Comparison of ENCODE assay signal across 16 cellular contexts in the genomic region with DNA sequence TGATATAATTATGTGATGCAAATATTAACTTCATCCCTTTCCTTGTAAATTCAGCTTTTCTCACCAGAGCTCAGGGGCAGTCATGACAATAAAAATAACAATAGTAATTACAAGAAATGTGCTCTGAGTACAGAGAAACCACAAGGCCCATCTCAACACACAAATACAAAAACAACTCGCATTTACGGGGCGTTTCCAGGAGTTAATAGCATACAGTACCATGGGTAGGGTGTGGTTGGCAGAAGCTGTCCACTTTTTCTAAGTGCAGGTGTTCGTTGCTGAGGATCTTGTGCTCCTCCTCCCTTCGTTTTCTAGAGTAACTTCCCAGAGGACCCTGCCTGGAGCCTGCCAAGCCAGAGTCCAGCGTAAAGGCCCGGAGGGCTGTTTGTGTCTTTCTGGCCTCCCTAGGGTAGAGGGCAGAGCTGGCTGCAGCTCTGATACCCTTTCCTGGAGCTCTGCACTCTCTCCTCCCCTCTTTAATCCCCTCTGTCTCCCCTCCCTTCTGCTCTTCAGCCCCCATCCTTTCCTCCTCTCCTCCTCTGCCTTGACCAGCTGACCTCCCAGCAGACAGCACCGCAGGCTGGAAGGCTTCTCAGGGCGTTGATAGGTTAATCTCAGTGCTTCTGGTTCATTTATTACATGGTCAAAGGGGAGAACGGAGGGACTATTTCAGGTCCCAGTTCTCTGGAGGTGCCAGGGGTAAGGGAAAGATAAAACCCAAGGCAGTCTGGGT. TPM values are rescaled to one million over a fixed set of nuclear protein-coding genes. Genes with fewer than 3 reads are reported as not detected.
DNase-seq lines count a peak whose midpoint lies in the region; ATAC-seq and TF ChIP-seq lines count a peak whose summit lies in the region.
"Had no signal": no experiment of that assay in that cellular context is flagged by ENCODE, and none has a peak within 500 bp of the region (broad histone marks: within the 10 kb centered on the region; RNA-seq: fewer than 3 reads in every experiment).

No MANE protein-coding gene starts in this region.

- no peak overlapping the region for H3K23ac ChIP-seq in mesenchymal stem cell (ENCODE audit: low read length in 2 of 2)

- no peaks in the 10 kb centered on the region for H3K9me3 ChIP-seq in BLaER1
- no peaks in the 10 kb centered on the region for H3K9me3 ChIP-seq in T-helper 17 cell (ENCODE audit: control insufficient read depth, low read length, poor library complexity, severe bottlenecking)
- no peaks in the 10 kb centered on the region for H3K9me3 ChIP-seq in heart right ventricle
- no peaks in the 10 kb centered on the region for H3K9me3 ChIP-seq in mesenchymal stem cell (ENCODE audit: control insufficient read depth, low read length)
- H3K9me3 ChIP-seq: left lung, thyroid gland had no signal

- no peak overlapping the region for H3K4ac ChIP-seq in mesenchymal stem cell (ENCODE audit: low read depth in 1 of 2, low read length in 2 of 2)

- H2BK5ac ChIP-seq in mesenchymal stem cell (ENCODE audit: low read depth, low read length, poor library complexity, severe bottlenecking) = no peak overlapping the region

- no peak overlapping the region for H4K8ac ChIP-seq in mesenchymal stem cell (ENCODE audit: low read length)

- no peak overlapping the region for H3K14ac ChIP-seq in mesenchymal stem cell (ENCODE audit: low read length in 2 of 2)

- H3K27me3 Mint-ChIP-seq in T-helper 17 cell = no peaks in the 10 kb centered on the region

- no peak overlapping the region for H4K91ac ChIP-seq in mesenchymal stem cell (ENCODE audit: low read length)

- peak overlapping the region; percentile 92 for H3K4me2 ChIP-seq in BLaER1
- no peak overlapping the region for H3K4me2 ChIP-seq in mesenchymal stem cell (ENCODE audit: low read length, poor library complexity, severe bottlenecking)

- ATAC-seq in T-helper 17 cell (peak; percentile 45), heart right ventricle (peak in 1 of 8 donors; percentile 2), GM18870 (IDR thresholded peaks at IDR 0.05; ENCODE audit: unreplicated experiment) (no peak), GM18511 (IDR thresholded peaks at IDR 0.05; ENCODE audit: unreplicated experiment) (no peak)

- H3K36me3 Mint-ChIP-seq in T-helper 17 cell (ENCODE audit: low read depth) = no peaks in the 10 kb centered on the region

- no peak overlapping the region for H3K9ac ChIP-seq in BLaER1
- no peak overlapping the region for H3K9ac ChIP-seq in mesenchymal stem cell (ENCODE audit: low read length)

- H3K4me1 ChIP-seq in BLaER1 = peaks cover 58% of the 10 kb centered on the region
- peaks cover 34 to 97% (median 70%) of the 10 kb centered on the region in 9 donors for H3K4me1 ChIP-seq in heart right ventricle
- H3K4me1 ChIP-seq in mesenchymal stem cell (ENCODE audit: control insufficient read depth, insufficient read depth, low read depth, low read length) = peaks cover 2% of the 10 kb centered on the region

- H3K27me3 ChIP-seq in BLaER1 = peaks cover 19% of the 10 kb centered on the region; the same call in 1 of the 2 replicates
- no peaks in the 10 kb centered on the region for H3K27me3 ChIP-seq in heart right ventricle
- H3K27me3 ChIP-seq in mesenchymal stem cell (ENCODE audit: control insufficient read depth in 1 of 2, insufficient read depth in 1 of 2, low read length in 2 of 2) = peaks cover 10 to 35% of the 10 kb centered on the region in 2 experiments
- H3K27me3 ChIP-seq: left lung, thyroid gland had no signal

- no peak overlapping the region for H3K18ac ChIP-seq in mesenchymal stem cell (ENCODE audit: low read depth in 1 of 2, low read length in 2 of 2)

- H4K20me1 ChIP-seq in BLaER1 = peaks cover 17% of the 10 kb centered on the region

- H3K4me1 Mint-ChIP-seq in T-helper 17 cell = peaks cover 22% of the 10 kb centered on the region

- no peak overlapping the region for H2BK15ac ChIP-seq in mesenchymal stem cell (ENCODE audit: low read depth, poor library complexity, severe bottlenecking)

- no peaks in the 10 kb centered on the region for H3K36me3 ChIP-seq in BLaER1
- H3K36me3 ChIP-seq in heart right ventricle = no peaks in the 10 kb centered on the region
- H3K36me3 ChIP-seq in mesenchymal stem cell (ENCODE audit: control insufficient read depth in 1 of 2, insufficient read depth in 2 of 2, low read depth in 1 of 2, low read length in 2 of 2) = no peaks in the 10 kb centered on the region
- H3K36me3 ChIP-seq: left lung, thyroid gland had no signal

- no peak overlapping the region for H2BK120ac ChIP-seq in mesenchymal stem cell (ENCODE audit: low read depth, low read length)

- H3K79me1 ChIP-seq in mesenchymal stem cell (replicated peaks; ENCODE audit: low read length, poor library complexity, severe bottlenecking) = no peaks in the 10 kb centered on the region

- no peak overlapping the region for H2AK5ac ChIP-seq in mesenchymal stem cell (ENCODE audit: low read length, severe bottlenecking)

- H2BK12ac ChIP-seq in mesenchymal stem cell (ENCODE audit: low read length in 2 of 2) = no peak overlapping the region

- H3K27ac ChIP-seq in BLaER1 (no peak overlapping the region), heart right ventricle (peak overlapping the region; percentile 41 to 86 (median 72)), mesenchymal stem cell (ENCODE audit: low read length, poor library complexity, severe bottlenecking) (no peak overlapping the region)

- peak overlapping the region; percentile 63 for H3K27ac Mint-ChIP-seq in T-helper 17 cell

- H2AFZ ChIP-seq in mesenchymal stem cell (ENCODE audit: low read depth, low read length) = no peak overlapping the region

- no peak for TF ChIP-seq CTCF in heart right ventricle (IDR thresholded peaks at IDR 0.05)

- intact Hi-C loops in heart right ventricle (cut with DNase I) = loop anchor here in 1 of 10 donors (1.0 kb wide), 1 partner anchor 12 kb away; a partner anchor contains a TSS

- DNase-seq in T-helper 17 cell = no peak
- DNase-seq in heart right ventricle = no peak
- DNase-seq in retina = peak; percentile 59
- DNase-seq in mesenchymal stem cell = no peak
- no peak for DNase-seq in amniotic stem cell (lab: John Stamatoyannopoulos, UW)
- DNase-seq: activated gamma-delta T cell treated with Interleukin-2 at 50 U/mL for 16 hours, DND-41, IMR-90, left lung, NCI-H1105, RPMI8226 had no signal

- H3K4me3 Mint-ChIP-seq in T-helper 17 cell = peak overlapping the region; percentile 61

- H3K4me3 ChIP-seq in BLaER1 (no peak overlapping the region), heart right ventricle (no peak overlapping the region), mesenchymal stem cell (ENCODE audit: insufficient read depth in 1 of 2, low read depth in 1 of 2, low read length in 2 of 2) (no peak overlapping the region)
- H3K4me3 ChIP-seq: left lung, thyroid gland had no signal

- WGBS in heart right ventricle, 2 donors = 42 to 45% methylated on average over 10 of the region's 10 CpGs
- 76% methylated on average over 10 of the region's 10 CpGs for WGBS in mesenchymal stem cell

RNA-seq across cellular contexts. Expression of a gene that starts 11.4 kb away (rescaled TPM):
- 1 to 10 TPM; 1.5 to 2.3 TPM for total RNA-seq in T-helper 17 cell
- 10 to 100 TPM in 9 of 10 donors, 1 to 10 TPM in 1; 8.3 to 17.8 (median 16.2) TPM for total RNA-seq in heart right ventricle
- polyA plus RNA-seq in heart right ventricle = 10 to 100 TPM; 12.1 to 13.1 TPM
- polyA plus RNA-seq in mesenchymal stem cell (2013, experiment 1 of 2) = 0.08 TPM
- 0.05 TPM for polyA plus RNA-seq in mesenchymal stem cell (2013, experiment 2 of 2)
- total RNA-seq: IMR-90, osteoblast had no signal

RNA-seq across cellular contexts. Expression of a gene that starts 20.3 kb away (rescaled TPM):
- 1 to 10 TPM; 3.7 to 3.8 TPM for total RNA-seq in T-helper 17 cell
- 1,000 to 10,000 TPM; 6,035 to 9,296 (median 8,226) TPM for total RNA-seq in heart right ventricle
- over 10,000 TPM in 1 of 2 donors, 1,000 to 10,000 TPM in 1; 9,937 to 18,066 TPM for polyA plus RNA-seq in heart right ventricle
- 0.86 TPM for polyA plus RNA-seq in mesenchymal stem cell (2013, experiment 1 of 2)
- 0.79 TPM for polyA plus RNA-seq in mesenchymal stem cell (2013, experiment 2 of 2)

RNA-seq across cellular contexts. Expression of a gene that starts 21.9 kb away (rescaled TPM):
- total RNA-seq in T-helper 17 cell = 100 to 1,000 TPM; 121 to 146 TPM
- total RNA-seq in heart right ventricle = 10 to 100 TPM; 35.3 to 56.3 (median 41.9) TPM
- polyA plus RNA-seq in heart right ventricle = 10 to 100 TPM; 24.0 to 53.6 TPM
- polyA plus RNA-seq in mesenchymal stem cell (2013, experiment 1 of 2) = 55.5 TPM
- 49.9 TPM for polyA plus RNA-seq in mesenchymal stem cell (2013, experiment 2 of 2)

RNA-seq across cellular contexts. Expression of a gene that starts 23.0 kb away (rescaled TPM):
- 10 to 100 TPM; 11.1 to 13.0 TPM for total RNA-seq in T-helper 17 cell
- 10 to 100 TPM; 11.5 to 26.3 (median 22.4) TPM for total RNA-seq in heart right ventricle
- 1 to 10 TPM; 1.9 to 6.0 TPM for polyA plus RNA-seq in heart right ventricle
- polyA plus RNA-seq in mesenchymal stem cell (2013, experiment 1 of 2) = 5.6 TPM
- 5.8 TPM for polyA plus RNA-seq in mesenchymal stem cell (2013, experiment 2 of 2)

RNA-seq across cellular contexts. Expression of a gene that starts 23.7 kb away (rescaled TPM):
- total RNA-seq in T-helper 17 cell = 100 to 1,000 TPM; 107 to 114 TPM
- 10 to 100 TPM; 37.1 to 58.2 (median 46.1) TPM for total RNA-seq in heart right ventricle
- 10 to 100 TPM; 50.6 to 51.6 TPM for polyA plus RNA-seq in heart right ventricle
- polyA plus RNA-seq in mesenchymal stem cell (2013, experiment 1 of 2) = 40.0 TPM
- 38.7 TPM for polyA plus RNA-seq in mesenchymal stem cell (2013, experiment 2 of 2)

Comparison
In these comparisons a context has a peak if more than half of its experiments do, and no peak if none do; other contexts are left out.
1. H3K27ac ChIP-seq: peak in heart right ventricle (10 of 10); none in BLaER1 (single experiment) and mesenchymal stem cell (single experiment).
2. RNA of a gene that starts 20.3 kb away (total RNA-seq): 6,035 to 9,296 TPM in heart right ventricle; 3.7 to 3.8 TPM in T-helper 17 cell; every median in the first group is over 1,000 times any median in the second.